In the genomic region with DNA sequence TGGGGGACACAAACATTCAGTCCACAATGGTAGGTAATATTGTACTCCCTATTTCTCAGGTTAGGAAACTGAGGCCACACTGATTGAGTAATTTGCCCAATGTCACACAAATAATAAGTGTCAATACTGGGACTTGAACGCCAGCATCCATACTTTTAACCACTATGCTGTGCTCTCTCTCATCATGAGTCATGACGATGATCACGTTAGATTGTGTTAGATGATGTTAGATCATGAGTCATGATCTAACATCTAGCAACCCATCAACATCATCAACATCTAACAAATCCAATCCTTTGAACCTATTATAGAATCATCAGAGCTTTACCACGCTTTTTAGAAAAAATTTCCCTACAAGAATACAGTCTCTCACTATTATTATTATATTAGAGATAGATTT, we compare ENCODE assay signal across 16 cellular contexts. TPM values are rescaled to one million over a fixed set of nuclear protein-coding genes. Genes with fewer than 3 reads are reported as not detected.
DNase-seq lines count a peak whose midpoint lies in the region; ATAC-seq and TF ChIP-seq lines count a peak whose summit lies in the region.
"Had no signal": no experiment of that assay in that cellular context is flagged by ENCODE, and none has a peak within 500 bp of the region (broad histone marks: within the 10 kb centered on the region; RNA-seq: fewer than 3 reads in every experiment).

No MANE protein-coding gene starts in this region.

- H3K4me2 ChIP-seq in SK-N-SH, result no peak overlapping the region

- H3K9me3 ChIP-seq in SK-N-SH, result no peaks in the 10 kb centered on the region

- no peak overlapping the region for H2AFZ ChIP-seq in SK-N-SH (ENCODE audit: low read depth)

- H3K27ac ChIP-seq in SK-N-SH (ENCODE audit: low read depth in 2 of 2, low read length in 1 of 2), result no peak overlapping the region
- H3K27ac ChIP-seq: SK-N-MC had no signal

- POLR2A ChIA-PET in SK-N-SH (lab: Yijun Ruan, JAX), result no interaction called here

- no peaks in the 10 kb centered on the region for H4K20me1 ChIP-seq in SK-N-SH (ENCODE audit: insufficient read depth)

- CTCF ChIA-PET in SK-N-SH (lab: Yijun Ruan, JAX), result interaction anchor here (0.8 to 2.6 kb wide), 6 partner anchors 12 to 184 kb away, joined by 3 to 7 read pairs (median 4); a partner anchor contains a TSS

- 59% methylated on average over 4 of the region's 4 CpGs for WGBS in SK-N-SH (ENCODE audit: low lambda C conversion rate)

- no peaks in the 10 kb centered on the region for H3K36me3 ChIP-seq in SK-N-SH (replicated peaks in 1 of 2; ENCODE audit: control insufficient read depth in 1 of 2, insufficient read depth in 2 of 2, low read length in 1 of 2)

- H3K27ac Mint-ChIP-seq in effector memory CD8-positive, alpha-beta T cell, result peak overlapping the region; percentile 93
- H3K27ac Mint-ChIP-seq: CD14-positive monocyte had no signal

- intact Hi-C loops in Right ventricle myocardium inferior (cut with DNase I), result no loop called here

- no peak overlapping the region for H3K9ac ChIP-seq in SK-N-SH

- TF ChIP-seq CTCF in SK-N-SH (IDR thresholded peaks at IDR 0.05), result peak; percentile 29; the same call in 1 of the 2 replicates

- no peak for TF ChIP-seq RAD21 in SK-N-SH (IDR thresholded peaks at IDR 0.05; ENCODE audit: low read length)

- peaks cover 6% of the 10 kb centered on the region for H3K36me3 Mint-ChIP-seq in effector memory CD8-positive, alpha-beta T cell (ENCODE audit: insufficient read depth)
- H3K36me3 Mint-ChIP-seq: CD14-positive monocyte had no signal

- no peak overlapping the region for H3K4me3 ChIP-seq in SK-N-SH (ENCODE audit: low read depth in 2 of 2, low read length in 1 of 2)
- H3K4me3 ChIP-seq: lung, SK-N-MC had no signal

- peak overlapping the region; percentile 27 to 30 for H3K4me3 Mint-ChIP-seq in effector memory CD8-positive, alpha-beta T cell
- H3K4me3 Mint-ChIP-seq: CD14-positive monocyte had no signal

- H3K27me3 Mint-ChIP-seq in effector memory CD8-positive, alpha-beta T cell, result no peaks in the 10 kb centered on the region

- no peaks in the 10 kb centered on the region for H3K79me2 ChIP-seq in SK-N-SH (ENCODE audit: insufficient read depth)

- ATAC-seq in effector memory CD8-positive, alpha-beta T cell (replicated peaks), result peak; percentile 66
- no peak for ATAC-seq in Right ventricle myocardium inferior
- no peak for ATAC-seq in HG03097 (IDR thresholded peaks at IDR 0.05; ENCODE audit: low FRiP score, unreplicated experiment)

- H3K9me2 ChIP-seq in SK-N-SH, result no peaks in the 10 kb centered on the region

- TF ChIP-seq EP300 in SK-N-SH (IDR thresholded peaks at IDR 0.05; ENCODE audit: borderline replicate concordance in 1 of 2, low read depth in 1 of 2, low read length in 1 of 2), result no peak

- peaks cover 5 to 19% of the 10 kb centered on the region in 2 experiments; a peak in 3 of 4 replicates for H3K4me1 ChIP-seq in SK-N-SH (ENCODE audit: control insufficient read depth in 1 of 2, insufficient read depth in 2 of 2, low read depth in 1 of 2, low read length in 1 of 2)

- H3K4me1 Mint-ChIP-seq in effector memory CD8-positive, alpha-beta T cell (ENCODE audit: low read depth in 2 of 2), result peaks cover 37 to 48% of the 10 kb centered on the region in 2 donors
- H3K4me1 Mint-ChIP-seq: CD14-positive monocyte had no signal

- DNase-seq in stimulated activated CD4-positive, alpha-beta T cell treated with anti-CD3 and anti-CD28 coated beads, Interleukin-4, amount 100 ng/mL, for 24 hours, result peak; percentile 38
- no peak for DNase-seq in stimulated activated CD4-positive, alpha-beta T cell treated with anti-CD3 and anti-CD28 coated beads, Interleukin-12 subunit alpha, Interleukin-12 subunit beta, amount 100 ng/mL, for 4 hours
- no peak for DNase-seq in SK-N-SH
- peak in 2 of 3 experiments; percentile 17 to 29 for DNase-seq in effector memory CD8-positive, alpha-beta T cell
- no peak for DNase-seq in iPS-NIHi11 (ENCODE audit: low spot score)
- no peak for DNase-seq in cerebellar cortex (ENCODE audit: low spot score)
- DNase-seq in Right ventricle myocardium inferior (ENCODE audit: missing footprints), result no peak
- DNase-seq: activated CD4-positive, alpha-beta T cell treated with anti-CD3 and anti-CD28 coated beads, Interleukin-2, amount 50 U/mL, for 4 hours; effector CD8-positive, alpha-beta T cell; NCI-H1417; NCI-H526 treated with DMSO at 0.1 percent for 48 hours; occipital lobe had no signal

- H3F3A ChIP-seq in SK-N-SH (replicated peaks; ENCODE audit: insufficient read depth), result no peaks in the 10 kb centered on the region

- peaks cover 0 to 4% of the 10 kb centered on the region in 2 donors for H3K9me3 Mint-ChIP-seq in effector memory CD8-positive, alpha-beta T cell

- no peaks in the 10 kb centered on the region for H3K27me3 ChIP-seq in SK-N-SH (ENCODE audit: insufficient read depth)

TF ChIP-seq in SK-N-SH, 30 proteins besides CTCF, POLR2A, EP300 and RAD21:
- no peak for TF ChIP-seq TEAD4 (IDR thresholded peaks at IDR 0.05; ENCODE audit: borderline replicate concordance, insufficient read depth)
- TF ChIP-seq FOSL2 (IDR thresholded peaks at IDR 0.05; ENCODE audit: borderline replicate concordance, low read depth), result peak; percentile 60
- TF ChIP-seq JUND (IDR thresholded peaks at IDR 0.05), result peak; percentile 33; the same call in 1 of the 2 replicates

RNA-seq across cellular contexts. Expression of a gene that starts 28.1 kb away (rescaled TPM):
- 39.2 and 48.3 TPM in 2 replicates for polyA plus RNA-seq in SK-N-SH (2012; rRNA removed)
- polyA plus RNA-seq in SK-N-SH (2012; cell fraction: cytosol; rRNA removed), result 32.4 and 42.3 TPM in 2 replicates
- 17.4 and 26.3 TPM in 2 replicates for polyA plus RNA-seq in SK-N-SH (2012; cell fraction: nucleus; rRNA removed)
- 17.9 TPM for total RNA-seq in Right ventricle myocardium inferior

Comparison
In these comparisons a context has a peak if more than half of its experiments do, and no peak if none do; other contexts are left out.
1. DNase-seq: peak in stimulated activated CD4-positive, alpha-beta T cell treated with anti-CD3 and anti-CD28 coated beads, Interleukin-4, amount 100 ng/mL, for 24 hours (single experiment) and effector memory CD8-positive, alpha-beta T cell (2 of 3); none in stimulated activated CD4-positive, alpha-beta T cell treated with anti-CD3 and anti-CD28 coated beads, Interleukin-12 subunit alpha, Interleukin-12 subunit beta, amount 100 ng/mL, for 4 hours (single experiment), SK-N-SH (single experiment), iPS-NIHi11 (single experiment), cerebellar cortex (single experiment) and Right ventricle myocardium inferior (single experiment).